Comparison of ENCODE assay signal across 30 cellular contexts in genomic region chr5:77866198-77866597, GRCh38.
"Had no signal": no experiment of that assay in that cellular context is flagged by ENCODE, and none has a peak within 500 bp of the region (broad histone marks: within the 10 kb centered on the region; RNA-seq: fewer than 3 reads in every experiment).

No MANE protein-coding gene starts in this region.

- H3K4me3 ChIP-seq: PC-9, SJCRH30, SK-N-MC had no signal

- H3K27me3 ChIP-seq: SJCRH30 had no signal

- H3K4me2 ChIP-seq: KMS-11, PC-9 had no signal

- DNase-seq: Karpas-422, MM.1S, MV-4-11, NCI-H1092, NCI-H1105, NCI-H1417 treated with DMSO at 0.1 percent for 48 hours, NCI-H1436 treated with DMSO at 0.1 percent for 48 hours, NCI-H1694 treated with DMSO at 0.1 percent for 48 hours, NCI-H187 treated with DMSO at 0.1 percent for 48 hours, NCI-H2029, NCI-H2081, NCI-H2171 treated with DMSO at 0.1 percent for 48 hours, NCI-H2227 treated with DMSO at 0.1 percent for 48 hours, NCI-H345, NCI-H446, NCI-H510A treated with DMSO at 0.1 percent for 48 hours, NCI-H524 treated with DMSO at 0.1 percent for 48 hours, NCI-H526 treated with DMSO at 0.1 percent for 48 hours, NCI-H774, PC-9, SHP77, SIG-M5, SJCRH30, SW 1271 had no signal

- H3K36me3 ChIP-seq: SJCRH30 had no signal

- H2AFZ ChIP-seq: PC-9 had no signal

- FAIRE-seq: RCC 7860 had no signal

- H3K9ac ChIP-seq: KMS-11 had no signal

- ATAC-seq: Panc1, Right ventricle myocardium inferior had no signal

- H3K9me3 ChIP-seq: SJCRH30 had no signal

- H3K27ac ChIP-seq: KMS-11, PC-9, RWPE1, SJCRH30, SK-N-MC had no signal
